ENCODE assay signal across 14 cellular contexts in genomic region chr6:104953410-104953953, GRCh38. TPM values are rescaled to one million over a fixed set of nuclear protein-coding genes. Genes with fewer than 3 reads are reported as not detected.
DNase-seq lines count a peak whose midpoint lies in the region; ATAC-seq, FAIRE-seq and TF ChIP-seq lines count a peak whose summit lies in the region.
"Had no signal": no experiment of that assay in that cellular context is flagged by ENCODE, and none has a peak within 500 bp of the region (broad histone marks: within the 10 kb centered on the region; RNA-seq: fewer than 3 reads in every experiment).

No MANE protein-coding gene starts in this region.

- TF ChIP-seq RAD21 in A549 (conservative IDR thresholded peaks at IDR 0.05 in 1 of 2, IDR thresholded peaks at IDR 0.05 in 1 of 2): no peak

- no peak for TF ChIP-seq CTCF in A549 (IDR thresholded peaks at IDR 0.05)
- no peak for TF ChIP-seq CTCF in HEK293 (tag by site-specific recombination; IDR thresholded peaks at IDR 0.05)
- TF ChIP-seq CTCF in brain (conservative IDR thresholded peaks at IDR 0.05): no peak

- H3K4me1 ChIP-seq in A549 (peaks cover 11% of the 10 kb centered on the region), HEK293 (ENCODE audit: control insufficient read depth, insufficient read depth, low read length) (peaks cover 3% of the 10 kb centered on the region; the same call in 1 of the 2 replicates)

- peaks cover 0 to 8% (median 0%) of the 10 kb centered on the region in 5 experiments for H3K9me3 Mint-ChIP-seq in brain

- FAIRE-seq in A549 (lab: Jason Lieb, UNC): no peak
- FAIRE-seq: HTR-8/SVneo, islet of Langerhans had no signal

- peaks cover 37% of the 10 kb centered on the region for H3K4me1 Mint-ChIP-seq in brain

- H3K9me3 ChIP-seq in A549: no peaks in the 10 kb centered on the region
- no peaks in the 10 kb centered on the region for H3K9me3 ChIP-seq in HEK293 (ENCODE audit: control insufficient read depth, insufficient read depth, low read depth, low read length)
- H3K9me3 ChIP-seq: SK-N-SH had no signal

- whole genome bisulfite sequencing in A549 (ENCODE audit: missing lambda C conversion rate): 55% methylated on average over 20 of the region's 20 CpGs

- H3K4me3 Mint-ChIP-seq in brain: peak overlapping the region; percentile 9 to 89 (median 68)

- no peak for TF ChIP-seq POLR2A in A549 (IDR thresholded peaks at IDR 0.05; ENCODE audit: low read length)

- H3K4me3 ChIP-seq in A549 (peak overlapping the region; percentile 30), HEK293 (ENCODE audit: low read depth, low read length) (peak overlapping the region; percentile 39)

- DNase-seq in A549 (ENCODE audit: low read depth in 1 of 2, low spot score in 1 of 2) (peak in 1 of 2 experiments; percentile 18), islet precursor cell (peak; percentile 95)
- DNase-seq: activated CD4-positive, CD25-positive, alpha-beta regulatory T cell; midbrain; NCI-H226; SK-N-SH had no signal

- CTCF ChIA-PET in A549 (lab: Yijun Ruan, JAX): no interaction called here
- CTCF ChIA-PET in HEK293 (lab: Yijun Ruan, JAX): interaction anchor here (0.8 to 7.2 kb wide), 3 partner anchors 103 to 124 kb away, joined by 3 to 41 read pairs (median 3); no protein-coding TSS in a partner anchor

- TF ChIP-seq EP300 in A549 (IDR thresholded peaks at IDR 0.05): no peak

- ATAC-seq in A549: peak in 1 of 2 experiments; percentile 45; a peak in 3 of 6 replicates
- no peak for ATAC-seq in HG03097 (IDR thresholded peaks at IDR 0.05; ENCODE audit: low FRiP score, unreplicated experiment)
- no peak for ATAC-seq in HG02610 (IDR thresholded peaks at IDR 0.05; ENCODE audit: unreplicated experiment)
- ATAC-seq in GM21717 (IDR thresholded peaks at IDR 0.05; ENCODE audit: unreplicated experiment): no peak
- ATAC-seq in HG03039 (IDR thresholded peaks at IDR 0.05; ENCODE audit: unreplicated experiment): no peak

- peaks cover 5% of the 10 kb centered on the region for H3K36me3 Mint-ChIP-seq in brain

- peak overlapping the region in 1 of 5 experiments; percentile 95 for H3K27ac Mint-ChIP-seq in brain

- POLR2A ChIA-PET in A549 (lab: Yijun Ruan, JAX) (no interaction called here), HEK293 (lab: Yijun Ruan, JAX) (no interaction called here)

- peaks cover 89% of the 10 kb centered on the region for H3K27me3 Mint-ChIP-seq in brain

- H3K4me2 ChIP-seq in A549: peak overlapping the region; percentile 87
- H3K4me2 ChIP-seq: SK-N-SH had no signal

- H3K27ac ChIP-seq in A549: peak overlapping the region; percentile 72 to 96
- peak overlapping the region; percentile 35; the same call in 1 of the 2 replicates for H3K27ac ChIP-seq in HEK293 (ENCODE audit: extremely low read depth, low read depth, low read length)

- no peaks in the 10 kb centered on the region for H3K36me3 ChIP-seq in HEK293 (ENCODE audit: control insufficient read depth in 2 of 2, insufficient read depth in 1 of 2, low read length in 2 of 2)

TF ChIP-seq in A549, 52 proteins besides CTCF, POLR2A, EP300 and RAD21 (continues in another document):
- TF ChIP-seq ATOH8 (CRISPR knock-in tag; IDR thresholded peaks at IDR 0.05; ENCODE audit: low read depth) (no peak), NFE2L2 (conservative IDR thresholded peaks at IDR 0.05; ENCODE audit: low read length) (no peak), MAX (IDR thresholded peaks at IDR 0.05) (no peak), HOXA7 (CRISPR knock-in tag; IDR thresholded peaks at IDR 0.05) (no peak), EHF (CRISPR knock-in tag; IDR thresholded peaks at IDR 0.05) (no peak), POLR2AphosphoS2 (conservative IDR thresholded peaks at IDR 0.05; ENCODE audit: low read length) (no peak), NPAS2 (CRISPR knock-in tag; IDR thresholded peaks at IDR 0.05; ENCODE audit: borderline replicate concordance) (no peak), HOXB13 (CRISPR knock-in tag; IDR thresholded peaks at IDR 0.05; ENCODE audit: low read depth) (no peak), JUNB (IDR thresholded peaks at IDR 0.05) (no peak), FOXS1 (CRISPR knock-in tag; IDR thresholded peaks at IDR 0.05) (no peak), GATA3 (IDR thresholded peaks at IDR 0.05; ENCODE audit: borderline replicate concordance) (no peak), ZFP36 (IDR thresholded peaks at IDR 0.05; ENCODE audit: borderline replicate concordance, partially characterized antibody) (no peak), BCL3 (IDR thresholded peaks at IDR 0.05) (no peak), EHMT2 (IDR thresholded peaks at IDR 0.05; ENCODE audit: low read depth) (no peak), RARB (CRISPR knock-in tag; IDR thresholded peaks at IDR 0.05) (no peak), RNF2 (IDR thresholded peaks at IDR 0.05; ENCODE audit: borderline replicate concordance, low read depth) (no peak)

TF ChIP-seq in HEK293, 187 proteins besides CTCF, POLR2A, EP300 and RAD21 (continues in another document):
- TF ChIP-seq ZNF76 (tag by site-specific recombination; IDR thresholded peaks at IDR 0.05; ENCODE audit: borderline replicate concordance, low read depth): no peak
- TF ChIP-seq ZNF768 (tag by site-specific recombination; IDR thresholded peaks at IDR 0.05): no peak
- no peak for TF ChIP-seq ZSCAN16 (tag by site-specific recombination; IDR thresholded peaks at IDR 0.05)
- TF ChIP-seq SP7 (tag by site-specific recombination; IDR thresholded peaks at IDR 0.05): peak; percentile 9; the same call in 1 of the 2 replicates
- TF ChIP-seq PATZ1 (tag by site-specific recombination; IDR thresholded peaks at IDR 0.05): peak; percentile 33; the same call in 1 of the 2 replicates
- no peak for TF ChIP-seq ZNF558 (tag by site-specific recombination; IDR thresholded peaks at IDR 0.05)
- peak; percentile 45; the same call in 1 of the 2 replicates for TF ChIP-seq ZBTB17 (tag by site-specific recombination; IDR thresholded peaks at IDR 0.05)
- no peak for TF ChIP-seq ZIC2 (tag by site-specific recombination; IDR thresholded peaks at IDR 0.05)
- TF ChIP-seq ZNF423 (tag by site-specific recombination; IDR thresholded peaks at IDR 0.05): peak; percentile 25; the same call in 1 of the 2 replicates
- TF ChIP-seq ZNF335 (tag by site-specific recombination; conservative IDR thresholded peaks at IDR 0.05): peak; percentile 57; the same call in 1 of the 2 replicates
- peak; percentile 16 for TF ChIP-seq ZBTB26 (tag by site-specific recombination; optimal IDR thresholded peaks at IDR 0.05)
- peak; percentile 67 for TF ChIP-seq ZNF366 (tag by site-specific recombination; conservative IDR thresholded peaks at IDR 0.05)
- TF ChIP-seq ZNF341 (tag by site-specific recombination; IDR thresholded peaks at IDR 0.05; ENCODE audit: low read depth): peak; percentile 82
- TF ChIP-seq MYNN (tag by site-specific recombination; IDR thresholded peaks at IDR 0.05; ENCODE audit: borderline replicate concordance): peak; percentile 88
- 0 out of 2 replicates have a peak, but pooled peaks have one; percentile 24 for TF ChIP-seq ZNF610 (tag by site-specific recombination; IDR thresholded peaks at IDR 0.05; ENCODE audit: borderline replicate concordance)
- 0 out of 2 replicates have a peak, but pooled peaks have one; percentile 52 for TF ChIP-seq ZFP37 (tag by site-specific recombination; IDR thresholded peaks at IDR 0.05)
- peak; percentile 51 for TF ChIP-seq PRDM1 (tag by site-specific recombination; IDR thresholded peaks at IDR 0.05)

RNA-seq across cellular contexts. Expression of gene LIN28B, which starts 3.4 kb away (rescaled TPM):
- polyA plus RNA-seq in A549 (2011; rRNA removed) (5.7 and 7.2 TPM in 2 replicates), A549 (2017; fragmentation: RNase III; extraction: RNeasy Plus Mini Kit Qiagen cat#74134 plus additional on column Dnase treatment) (3.0 to 3.6 TPM (median 3.6 TPM) in 3 replicates), brain (ENCODE audit: insufficient read depth, low read depth, low replicate concordance) (not detected)
- polyA plus RNA-seq in A549 (2012; cell fraction: cytosol; rRNA removed): 1.2 and 1.3 TPM in 2 replicates
- 0.67 and 1.1 TPM in 2 replicates for polyA plus RNA-seq in A549 (2012; cell fraction: nucleus; rRNA removed)
- polyA minus RNA-seq in A549 (2011; rRNA and poly(A)+ RNA removed): 4.5 and 5.0 TPM in 2 replicates
